In the genomic region with DNA sequence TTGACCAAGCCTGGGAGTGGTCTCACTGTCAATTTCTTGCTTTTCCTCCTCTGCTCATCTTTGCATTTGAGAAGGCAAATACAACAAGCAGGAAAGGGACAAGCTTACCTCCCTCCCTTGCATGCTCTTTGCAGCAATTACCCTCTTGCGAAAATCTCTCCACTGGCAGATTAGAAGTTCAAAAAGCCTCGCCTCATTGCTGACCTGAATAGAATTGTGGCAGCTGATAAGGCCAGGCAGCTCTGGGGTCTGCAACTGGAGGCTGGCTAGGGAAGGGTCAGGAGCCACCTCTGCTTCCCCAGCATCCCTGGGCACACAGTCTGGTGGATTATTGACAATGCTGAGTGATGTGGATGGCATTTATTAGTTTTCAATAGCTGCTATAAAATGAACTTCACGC, we compare ENCODE assay signal across 28 cellular contexts.
"Had no signal": no experiment of that assay in that cellular context is flagged by ENCODE, and none has a peak within 500 bp of the region (broad histone marks: within the 10 kb centered on the region; RNA-seq: fewer than 3 reads in every experiment).

No MANE protein-coding gene starts in this region.

- H3K79me2 ChIP-seq: parathyroid adenoma had no signal

- H3K4me3 Mint-ChIP-seq: natural killer cell treated with Interleukin-12 subunit alpha and Interleukin-12 subunit beta and Interleukin-15 and Interleukin-18, amount 100 ng/mL, for 72 hours; nephron progenitor cell; neural crest cell; stimulated activated effector memory CD8-positive, alpha-beta T cell treated with anti-CD3 and anti-CD28 coated beads, Interleukin-12 subunit alpha, Interleukin-12 subunit beta, amount 100 ng/mL, for 72 hours; stimulated activated naive B cell treated with anti-CD40 and anti-IgM and Interleukin-4, amounts not matched to agents 10 μg/mL and 1 μg/mL and 100 μg/mL, for 72 hours; stimulated activated naive CD8-positive, alpha-beta T cell treated with anti-CD3 and anti-CD28 coated beads, Interleukin-15, Interleukin-2, amounts not matched to agents 100 ng/mL and 50 ng/mL, for 24 hours had no signal

- H3K36me3 Mint-ChIP-seq: natural killer cell treated with Interleukin-12 subunit alpha and Interleukin-12 subunit beta and Interleukin-15 and Interleukin-18, amount 100 ng/mL, for 72 hours; stimulated activated effector memory CD8-positive, alpha-beta T cell treated with anti-CD3 and anti-CD28 coated beads, Interleukin-12 subunit alpha, Interleukin-12 subunit beta, amount 100 ng/mL, for 72 hours; stimulated activated naive B cell treated with anti-CD40 and anti-IgM and Interleukin-4, amounts not matched to agents 10 μg/mL and 1 μg/mL and 100 μg/mL, for 72 hours had no signal

- DNase-seq: nephron progenitor cell; occipital lobe; ovary; posterior cingulate gyrus; psoas muscle; right cardiac atrium; right lobe of liver; sigmoid colon; small intestine; stimulated activated CD4-positive, alpha-beta T cell treated with anti-CD3 and anti-CD28 coated beads, Interleukin-15, amount 100 ng/mL, for 24 hours; stimulated activated CD4-positive, alpha-beta T cell treated with anti-CD3 and anti-CD28 coated beads, Interleukin-2, amount 100 ng/mL, for 24 hours; stimulated activated CD4-positive, alpha-beta T cell treated with anti-CD3 and anti-CD28 coated beads, Interleukin-2, amount 100 ng/mL, for 48 hours; stimulated activated CD4-positive, alpha-beta T cell treated with anti-CD3 and anti-CD28 coated beads, Interleukin-4, amount 100 ng/mL, for 24 hours; stimulated activated naive B cell treated with anti-CD40 and anti-IgM and Interleukin-4, amounts not matched to agents 10 μg/mL and 1 μg/mL and 100 μg/mL, for 72 hours; stimulated activated naive CD4-positive, alpha-beta T cell treated with Interleukin-2 at 50 U/mL for 16 hours; stomach; thyroid gland; trophoblast cell; upper lobe of left lung had no signal

- H3K27ac Mint-ChIP-seq: natural killer cell treated with Interleukin-12 subunit alpha and Interleukin-12 subunit beta and Interleukin-15 and Interleukin-18, amount 100 ng/mL, for 72 hours; nephron progenitor cell; progenitor cell of endocrine pancreas; stimulated activated effector memory CD8-positive, alpha-beta T cell treated with anti-CD3 and anti-CD28 coated beads, Interleukin-12 subunit alpha, Interleukin-12 subunit beta, amount 100 ng/mL, for 72 hours; stimulated activated naive B cell treated with anti-CD40 and anti-IgM and Interleukin-4, amounts not matched to agents 10 μg/mL and 1 μg/mL and 100 μg/mL, for 72 hours; stimulated activated naive CD8-positive, alpha-beta T cell treated with anti-CD3 and anti-CD28 coated beads, Interleukin-15, Interleukin-2, amounts not matched to agents 100 ng/mL and 50 ng/mL, for 24 hours had no signal

- H3K4me3 ChIP-seq: ovary, psoas muscle, right lobe of liver, sigmoid colon, stomach, thoracic aorta, thyroid gland, tibial nerve, upper lobe of left lung, vagina had no signal

- H3K9ac ChIP-seq: parathyroid adenoma had no signal

- H3K9me3 Mint-ChIP-seq: natural killer cell treated with Interleukin-12 subunit alpha and Interleukin-12 subunit beta and Interleukin-15 and Interleukin-18, amount 100 ng/mL, for 72 hours; nephron progenitor cell; neural crest cell; stimulated activated effector memory CD8-positive, alpha-beta T cell treated with anti-CD3 and anti-CD28 coated beads, Interleukin-12 subunit alpha, Interleukin-12 subunit beta, amount 100 ng/mL, for 72 hours; stimulated activated naive B cell treated with anti-CD40 and anti-IgM and Interleukin-4, amounts not matched to agents 10 μg/mL and 1 μg/mL and 100 μg/mL, for 72 hours; stimulated activated naive CD8-positive, alpha-beta T cell treated with anti-CD3 and anti-CD28 coated beads, Interleukin-15, Interleukin-2, amounts not matched to agents 100 ng/mL and 50 ng/mL, for 24 hours had no signal

- H3K4me1 ChIP-seq: parathyroid adenoma, psoas muscle, right lobe of liver, sigmoid colon, stomach, thyroid gland, tibial nerve, upper lobe of left lung, vagina had no signal

- ATAC-seq: natural killer cell treated with Interleukin-12 subunit alpha and Interleukin-12 subunit beta and Interleukin-15 and Interleukin-18, amount 100 ng/mL, for 72 hours; psoas muscle; right cardiac atrium; right lobe of liver; stimulated activated effector memory CD8-positive, alpha-beta T cell treated with anti-CD3 and anti-CD28 coated beads, Interleukin-12 subunit alpha, Interleukin-12 subunit beta, amount 100 ng/mL, for 72 hours; stimulated activated naive B cell treated with anti-CD40 and anti-IgM and Interleukin-4, amounts not matched to agents 10 μg/mL and 1 μg/mL and 100 μg/mL, for 72 hours had no signal

- H3K27me3 Mint-ChIP-seq: natural killer cell treated with Interleukin-12 subunit alpha and Interleukin-12 subunit beta and Interleukin-15 and Interleukin-18, amount 100 ng/mL, for 72 hours; progenitor cell of endocrine pancreas; stimulated activated naive CD8-positive, alpha-beta T cell treated with anti-CD3 and anti-CD28 coated beads, Interleukin-15, Interleukin-2, amounts not matched to agents 100 ng/mL and 50 ng/mL, for 24 hours had no signal

- H3K27ac ChIP-seq: ovary, parathyroid adenoma, psoas muscle, right lobe of liver, sigmoid colon, stomach, thoracic aorta, thyroid gland, tibial nerve, upper lobe of left lung, vagina had no signal

- H2AFZ ChIP-seq: parathyroid adenoma had no signal

- H3K27me3 ChIP-seq: ovary, right lobe of liver, sigmoid colon, stomach, thyroid gland, tibial nerve, upper lobe of left lung, vagina had no signal

- H3K36me3 ChIP-seq: ovary, right lobe of liver, sigmoid colon, stomach, thoracic aorta, thyroid gland, tibial nerve, upper lobe of left lung, vagina had no signal

- H3K4me1 Mint-ChIP-seq: nephron progenitor cell; neural crest cell; stimulated activated effector memory CD8-positive, alpha-beta T cell treated with anti-CD3 and anti-CD28 coated beads, Interleukin-12 subunit alpha, Interleukin-12 subunit beta, amount 100 ng/mL, for 72 hours; stimulated activated naive B cell treated with anti-CD40 and anti-IgM and Interleukin-4, amounts not matched to agents 10 μg/mL and 1 μg/mL and 100 μg/mL, for 72 hours had no signal

- H3K9me3 ChIP-seq: ovary, psoas muscle, right lobe of liver, sigmoid colon, stomach, thoracic aorta, thyroid gland, tibial nerve, upper lobe of left lung, vagina had no signal
